ENCODE assay signal across 1 cellular context in the genomic region with DNA sequence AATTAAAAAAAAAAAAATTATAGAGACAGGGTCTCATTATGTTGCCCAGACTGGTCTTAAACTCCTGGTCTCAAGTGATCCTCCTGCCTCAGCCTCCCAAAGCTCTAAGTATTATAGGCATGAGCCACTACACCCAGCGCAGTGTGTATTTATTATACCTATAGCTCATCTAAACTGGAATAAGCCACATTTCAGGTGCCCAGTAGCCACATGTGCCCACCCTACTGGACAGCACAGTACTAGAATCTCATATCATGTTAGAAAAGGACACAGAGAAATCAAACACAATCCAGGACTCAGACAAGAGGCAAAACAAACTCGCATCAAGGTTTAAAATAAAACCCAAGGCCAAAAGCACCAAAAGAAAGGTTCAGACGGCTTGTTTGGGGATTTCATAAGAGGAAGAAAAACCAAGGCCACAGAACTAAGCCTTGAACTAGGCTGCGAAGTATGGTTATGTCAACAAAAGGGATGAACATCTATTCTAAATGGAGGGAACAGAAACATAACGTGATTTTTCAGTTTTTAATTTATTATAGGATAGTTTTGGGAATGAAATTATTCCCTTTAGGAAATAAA.
A peak's percentile ranks its signal among the peaks of the same experiment; 100 is the strongest.
TF ChIP-seq lines count a peak whose summit lies in the region.

No MANE protein-coding gene starts in this region.

TF ChIP-seq in HepG2, 621 proteins besides CTCF, POLR2A, EP300 and RAD21 (continued from another document and continues in another):
- TF ChIP-seq, protein P1, sequence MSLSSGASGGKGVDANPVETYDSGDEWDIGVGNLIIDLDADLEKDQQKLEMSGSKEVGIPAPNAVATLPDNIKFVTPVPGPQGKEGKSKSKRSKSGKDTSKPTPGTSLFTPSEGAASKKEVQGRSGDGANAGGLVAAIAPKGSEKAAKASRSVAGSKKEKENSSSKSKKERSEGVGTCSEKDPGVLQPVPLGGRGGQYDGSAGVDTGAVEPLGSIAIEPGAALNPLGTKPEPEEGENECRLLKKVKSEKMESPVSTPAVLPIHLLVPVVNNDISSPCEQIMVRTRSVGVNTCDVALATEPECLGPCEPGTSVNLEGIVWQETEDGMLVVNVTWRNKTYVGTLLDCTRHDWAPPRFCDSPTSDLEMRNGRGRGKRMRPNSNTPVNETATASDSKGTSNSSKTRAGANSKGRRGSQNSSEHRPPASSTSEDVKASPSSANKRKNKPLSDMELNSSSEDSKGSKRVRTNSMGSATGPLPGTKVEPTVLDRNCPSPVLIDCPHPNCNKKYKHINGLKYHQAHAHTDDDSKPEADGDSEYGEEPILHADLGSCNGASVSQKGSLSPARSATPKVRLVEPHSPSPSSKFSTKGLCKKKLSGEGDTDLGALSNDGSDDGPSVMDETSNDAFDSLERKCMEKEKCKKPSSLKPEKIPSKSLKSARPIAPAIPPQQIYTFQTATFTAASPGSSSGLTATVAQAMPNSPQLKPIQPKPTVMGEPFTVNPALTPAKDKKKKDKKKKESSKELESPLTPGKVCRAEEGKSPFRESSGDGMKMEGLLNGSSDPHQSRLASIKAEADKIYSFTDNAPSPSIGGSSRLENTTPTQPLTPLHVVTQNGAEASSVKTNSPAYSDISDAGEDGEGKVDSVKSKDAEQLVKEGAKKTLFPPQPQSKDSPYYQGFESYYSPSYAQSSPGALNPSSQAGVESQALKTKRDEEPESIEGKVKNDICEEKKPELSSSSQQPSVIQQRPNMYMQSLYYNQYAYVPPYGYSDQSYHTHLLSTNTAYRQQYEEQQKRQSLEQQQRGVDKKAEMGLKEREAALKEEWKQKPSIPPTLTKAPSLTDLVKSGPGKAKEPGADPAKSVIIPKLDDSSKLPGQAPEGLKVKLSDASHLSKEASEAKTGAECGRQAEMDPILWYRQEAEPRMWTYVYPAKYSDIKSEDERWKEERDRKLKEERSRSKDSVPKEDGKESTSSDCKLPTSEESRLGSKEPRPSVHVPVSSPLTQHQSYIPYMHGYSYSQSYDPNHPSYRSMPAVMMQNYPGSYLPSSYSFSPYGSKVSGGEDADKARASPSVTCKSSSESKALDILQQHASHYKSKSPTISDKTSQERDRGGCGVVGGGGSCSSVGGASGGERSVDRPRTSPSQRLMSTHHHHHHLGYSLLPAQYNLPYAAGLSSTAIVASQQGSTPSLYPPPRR (CRISPR knock-in tag; IDR thresholded peaks at IDR 0.05; ENCODE audit: borderline replicate concordance), result peak; percentile 25; the same call in 1 of the 2 replicates
- TF ChIP-seq ZNF770 (CRISPR knock-in tag; IDR thresholded peaks at IDR 0.05) (peak; percentile 31; the same call in 1 of the 2 replicates), TCF7 (IDR thresholded peaks at IDR 0.05; ENCODE audit: low read depth) (peak; percentile 58), REPIN1 (CRISPR knock-in tag; IDR thresholded peaks at IDR 0.05; ENCODE audit: borderline replicate concordance, low read depth) (peak; percentile 49; the same call in 1 of the 2 replicates), ZEB1 (IDR thresholded peaks at IDR 0.05; ENCODE audit: insufficient replicate concordance, low read depth) (no peak), FOXA1 (IDR thresholded peaks at IDR 0.05) (no peak), FOXA1 (CRISPR knock-in tag; IDR thresholded peaks at IDR 0.05) (peak; percentile 45; the same call in 1 of the 2 replicates), SMAD3 (CRISPR knock-in tag; IDR thresholded peaks at IDR 0.05) (0 out of 2 replicates have a peak, but pooled peaks have one; percentile 50), ZNF333 (CRISPR knock-in tag; IDR thresholded peaks at IDR 0.05; ENCODE audit: borderline replicate concordance) (no peak), ZNF792 (CRISPR knock-in tag; IDR thresholded peaks at IDR 0.05) (no peak), RORA (CRISPR knock-in tag; IDR thresholded peaks at IDR 0.05) (no peak), ETV5 (CRISPR knock-in tag; IDR thresholded peaks at IDR 0.05; ENCODE audit: borderline replicate concordance) (peak; percentile 34; the same call in 1 of the 2 replicates), SKI (IDR thresholded peaks at IDR 0.05; ENCODE audit: partially characterized antibody) (peak; percentile 66), GATAD2A (CRISPR knock-in tag; IDR thresholded peaks at IDR 0.05) (peak; percentile 88), ZNF710 (CRISPR knock-in tag; IDR thresholded peaks at IDR 0.05; ENCODE audit: borderline replicate concordance) (peak; percentile 62; the same call in 1 of the 2 replicates), FOXA3 (CRISPR knock-in tag; IDR thresholded peaks at IDR 0.05) (peak; percentile 76), NPAS2 (CRISPR knock-in tag; IDR thresholded peaks at IDR 0.05; ENCODE audit: borderline replicate concordance) (no peak), ZNF331 (CRISPR knock-in tag; IDR thresholded peaks at IDR 0.05) (peak; percentile 70; the same call in 1 of the 2 replicates), HHEX (CRISPR knock-in tag; IDR thresholded peaks at IDR 0.05) (peak; percentile 32; the same call in 1 of the 2 replicates), SMARCE1 (IDR thresholded peaks at IDR 0.05; ENCODE audit: borderline replicate concordance) (no peak), NCOA2 (CRISPR knock-in tag; IDR thresholded peaks at IDR 0.05) (peak; percentile 90), ZKSCAN8 (CRISPR knock-in tag; IDR thresholded peaks at IDR 0.05; ENCODE audit: borderline replicate concordance) (0 out of 2 replicates have a peak, but pooled peaks have one; percentile 34), HMG20A (CRISPR knock-in tag; IDR thresholded peaks at IDR 0.05; ENCODE audit: borderline replicate concordance) (peak; percentile 69; the same call in 1 of the 2 replicates), FOXJ3 (CRISPR knock-in tag; IDR thresholded peaks at IDR 0.05; ENCODE audit: borderline replicate concordance) (peak; percentile 75; the same call in 1 of the 2 replicates), ZBTB34 (CRISPR knock-in tag; IDR thresholded peaks at IDR 0.05) (0 out of 2 replicates have a peak, but pooled peaks have one; percentile 29), RARA (CRISPR knock-in tag; IDR thresholded peaks at IDR 0.05) (peak; percentile 75)
- TF ChIP-seq, protein P2, sequence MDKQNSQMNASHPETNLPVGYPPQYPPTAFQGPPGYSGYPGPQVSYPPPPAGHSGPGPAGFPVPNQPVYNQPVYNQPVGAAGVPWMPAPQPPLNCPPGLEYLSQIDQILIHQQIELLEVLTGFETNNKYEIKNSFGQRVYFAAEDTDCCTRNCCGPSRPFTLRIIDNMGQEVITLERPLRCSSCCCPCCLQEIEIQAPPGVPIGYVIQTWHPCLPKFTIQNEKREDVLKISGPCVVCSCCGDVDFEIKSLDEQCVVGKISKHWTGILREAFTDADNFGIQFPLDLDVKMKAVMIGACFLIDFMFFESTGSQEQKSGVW (CRISPR knock-in tag; IDR thresholded peaks at IDR 0.05; ENCODE audit: borderline replicate concordance), result no peak
- TF ChIP-seq, protein P3, sequence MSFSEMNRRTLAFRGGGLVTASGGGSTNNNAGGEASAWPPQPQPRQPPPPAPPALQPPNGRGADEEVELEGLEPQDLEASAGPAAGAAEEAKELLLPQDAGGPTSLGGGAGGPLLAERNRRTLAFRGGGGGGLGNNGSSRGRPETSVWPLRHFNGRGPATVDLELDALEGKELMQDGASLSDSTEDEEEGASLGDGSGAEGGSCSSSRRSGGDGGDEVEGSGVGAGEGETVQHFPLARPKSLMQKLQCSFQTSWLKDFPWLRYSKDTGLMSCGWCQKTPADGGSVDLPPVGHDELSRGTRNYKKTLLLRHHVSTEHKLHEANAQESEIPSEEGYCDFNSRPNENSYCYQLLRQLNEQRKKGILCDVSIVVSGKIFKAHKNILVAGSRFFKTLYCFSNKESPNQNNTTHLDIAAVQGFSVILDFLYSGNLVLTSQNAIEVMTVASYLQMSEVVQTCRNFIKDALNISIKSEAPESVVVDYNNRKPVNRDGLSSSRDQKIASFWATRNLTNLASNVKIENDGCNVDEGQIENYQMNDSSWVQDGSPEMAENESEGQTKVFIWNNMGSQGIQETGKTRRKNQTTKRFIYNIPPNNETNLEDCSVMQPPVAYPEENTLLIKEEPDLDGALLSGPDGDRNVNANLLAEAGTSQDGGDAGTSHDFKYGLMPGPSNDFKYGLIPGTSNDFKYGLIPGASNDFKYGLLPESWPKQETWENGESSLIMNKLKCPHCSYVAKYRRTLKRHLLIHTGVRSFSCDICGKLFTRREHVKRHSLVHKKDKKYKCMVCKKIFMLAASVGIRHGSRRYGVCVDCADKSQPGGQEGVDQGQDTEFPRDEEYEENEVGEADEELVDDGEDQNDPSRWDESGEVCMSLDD (CRISPR knock-in tag; IDR thresholded peaks at IDR 0.05; ENCODE audit: borderline replicate concordance), result no peak
- TF ChIP-seq, protein P4, sequence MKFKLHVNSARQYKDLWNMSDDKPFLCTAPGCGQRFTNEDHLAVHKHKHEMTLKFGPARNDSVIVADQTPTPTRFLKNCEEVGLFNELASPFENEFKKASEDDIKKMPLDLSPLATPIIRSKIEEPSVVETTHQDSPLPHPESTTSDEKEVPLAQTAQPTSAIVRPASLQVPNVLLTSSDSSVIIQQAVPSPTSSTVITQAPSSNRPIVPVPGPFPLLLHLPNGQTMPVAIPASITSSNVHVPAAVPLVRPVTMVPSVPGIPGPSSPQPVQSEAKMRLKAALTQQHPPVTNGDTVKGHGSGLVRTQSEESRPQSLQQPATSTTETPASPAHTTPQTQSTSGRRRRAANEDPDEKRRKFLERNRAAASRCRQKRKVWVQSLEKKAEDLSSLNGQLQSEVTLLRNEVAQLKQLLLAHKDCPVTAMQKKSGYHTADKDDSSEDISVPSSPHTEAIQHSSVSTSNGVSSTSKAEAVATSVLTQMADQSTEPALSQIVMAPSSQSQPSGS (CRISPR knock-in tag; IDR thresholded peaks at IDR 0.05), result peak; percentile 54; the same call in 1 of the 2 replicates
- TF ChIP-seq, protein P5, sequence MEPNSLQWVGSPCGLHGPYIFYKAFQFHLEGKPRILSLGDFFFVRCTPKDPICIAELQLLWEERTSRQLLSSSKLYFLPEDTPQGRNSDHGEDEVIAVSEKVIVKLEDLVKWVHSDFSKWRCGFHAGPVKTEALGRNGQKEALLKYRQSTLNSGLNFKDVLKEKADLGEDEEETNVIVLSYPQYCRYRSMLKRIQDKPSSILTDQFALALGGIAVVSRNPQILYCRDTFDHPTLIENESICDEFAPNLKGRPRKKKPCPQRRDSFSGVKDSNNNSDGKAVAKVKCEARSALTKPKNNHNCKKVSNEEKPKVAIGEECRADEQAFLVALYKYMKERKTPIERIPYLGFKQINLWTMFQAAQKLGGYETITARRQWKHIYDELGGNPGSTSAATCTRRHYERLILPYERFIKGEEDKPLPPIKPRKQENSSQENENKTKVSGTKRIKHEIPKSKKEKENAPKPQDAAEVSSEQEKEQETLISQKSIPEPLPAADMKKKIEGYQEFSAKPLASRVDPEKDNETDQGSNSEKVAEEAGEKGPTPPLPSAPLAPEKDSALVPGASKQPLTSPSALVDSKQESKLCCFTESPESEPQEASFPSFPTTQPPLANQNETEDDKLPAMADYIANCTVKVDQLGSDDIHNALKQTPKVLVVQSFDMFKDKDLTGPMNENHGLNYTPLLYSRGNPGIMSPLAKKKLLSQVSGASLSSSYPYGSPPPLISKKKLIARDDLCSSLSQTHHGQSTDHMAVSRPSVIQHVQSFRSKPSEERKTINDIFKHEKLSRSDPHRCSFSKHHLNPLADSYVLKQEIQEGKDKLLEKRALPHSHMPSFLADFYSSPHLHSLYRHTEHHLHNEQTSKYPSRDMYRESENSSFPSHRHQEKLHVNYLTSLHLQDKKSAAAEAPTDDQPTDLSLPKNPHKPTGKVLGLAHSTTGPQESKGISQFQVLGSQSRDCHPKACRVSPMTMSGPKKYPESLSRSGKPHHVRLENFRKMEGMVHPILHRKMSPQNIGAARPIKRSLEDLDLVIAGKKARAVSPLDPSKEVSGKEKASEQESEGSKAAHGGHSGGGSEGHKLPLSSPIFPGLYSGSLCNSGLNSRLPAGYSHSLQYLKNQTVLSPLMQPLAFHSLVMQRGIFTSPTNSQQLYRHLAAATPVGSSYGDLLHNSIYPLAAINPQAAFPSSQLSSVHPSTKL (CRISPR knock-in tag; IDR thresholded peaks at IDR 0.05), result peak; percentile 93
- TF ChIP-seq, protein P6, sequence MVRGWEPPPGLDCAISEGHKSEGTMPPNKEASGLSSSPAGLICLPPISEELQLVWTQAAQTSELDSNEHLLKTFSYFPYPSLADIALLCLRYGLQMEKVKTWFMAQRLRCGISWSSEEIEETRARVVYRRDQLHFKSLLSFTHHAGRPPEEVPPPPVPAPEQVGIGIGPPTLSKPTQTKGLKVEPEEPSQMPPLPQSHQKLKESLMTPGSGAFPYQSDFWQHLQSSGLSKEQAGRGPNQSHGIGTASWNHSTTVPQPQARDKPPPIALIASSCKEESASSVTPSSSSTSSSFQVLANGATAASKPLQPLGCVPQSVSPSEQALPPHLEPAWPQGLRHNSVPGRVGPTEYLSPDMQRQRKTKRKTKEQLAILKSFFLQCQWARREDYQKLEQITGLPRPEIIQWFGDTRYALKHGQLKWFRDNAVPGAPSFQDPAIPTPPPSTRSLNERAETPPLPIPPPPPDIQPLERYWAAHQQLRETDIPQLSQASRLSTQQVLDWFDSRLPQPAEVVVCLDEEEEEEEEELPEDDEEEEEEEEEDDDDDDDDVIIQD (CRISPR knock-in tag; IDR thresholded peaks at IDR 0.05; ENCODE audit: low read depth), result peak; percentile 49; the same call in 1 of the 2 replicates
